Comparison of ENCODE assay signal across 1 cellular context in genomic region chr14:103872492-103873113, GRCh38.
TF ChIP-seq lines count a peak whose summit lies in the region.

No MANE protein-coding gene starts in this region.

TF ChIP-seq in H1, 55 proteins besides CTCF, POLR2A, EP300 and RAD21 (continued from another document):
- peak; percentile 74 to 85; a peak in 2 of 4 replicates for TF ChIP-seq SIN3A (conservative IDR thresholded peaks at IDR 0.05 in 1 of 2, IDR thresholded peaks at IDR 0.05 in 1 of 2; ENCODE audit: low read depth in 1 of 2, low read length in 2 of 2)
- no peak for TF ChIP-seq RFX5 (IDR thresholded peaks at IDR 0.05; ENCODE audit: borderline replicate concordance, low read depth, low read length)
- no peak for TF ChIP-seq ATF3 (IDR thresholded peaks at IDR 0.05; ENCODE audit: insufficient read depth, low read depth, low read length)
- TF ChIP-seq PHF8 (conservative IDR thresholded peaks at IDR 0.05; ENCODE audit: low read depth, low read length): no peak
- no peak for TF ChIP-seq JUN (IDR thresholded peaks at IDR 0.05; ENCODE audit: low read depth, low read length)
- TF ChIP-seq KDM5A (IDR thresholded peaks at IDR 0.05; ENCODE audit: low read length): no peak
- 0 out of 2 replicates have a peak, but pooled peaks have one; percentile 4 for TF ChIP-seq E2F6 (IDR thresholded peaks at IDR 0.05)
- no peak for TF ChIP-seq RNF2 (IDR thresholded peaks at IDR 0.05; ENCODE audit: borderline replicate concordance, low read depth, low read length, missing control alignments, poor library complexity, severe bottlenecking)
- TF ChIP-seq JUND (IDR thresholded peaks at IDR 0.05; ENCODE audit: low read length): peak; percentile 71
- no peak for TF ChIP-seq POLR2AphosphoS5 (IDR thresholded peaks at IDR 0.05; ENCODE audit: low read depth, low read length)
- no peak for TF ChIP-seq EZH2 (IDR thresholded peaks at IDR 0.05; ENCODE audit: low read depth, low read length, severe bottlenecking)
- no peak for TF ChIP-seq TAF1 (IDR thresholded peaks at IDR 0.05; ENCODE audit: low read depth, low read length)
- TF ChIP-seq HDAC2 (IDR thresholded peaks at IDR 0.05; ENCODE audit: borderline replicate concordance in 1 of 2, low read depth in 2 of 2, low read length in 2 of 2): no peak
- TF ChIP-seq EGR1 (IDR thresholded peaks at IDR 0.05; ENCODE audit: borderline replicate concordance, low read depth, low read length): no peak
- no peak for TF ChIP-seq YY1 (IDR thresholded peaks at IDR 0.05; ENCODE audit: low read depth, low read length)
- no peak for TF ChIP-seq NANOG (IDR thresholded peaks at IDR 0.05; ENCODE audit: insufficient read depth, low read depth, low read length, poor library complexity, severe bottlenecking)
- TF ChIP-seq GTF2F1 (IDR thresholded peaks at IDR 0.05; ENCODE audit: borderline replicate concordance, low read depth, low read length): no peak
- TF ChIP-seq FOSL1 (IDR thresholded peaks at IDR 0.05; ENCODE audit: insufficient read depth, low read depth, low read length): no peak
- TF ChIP-seq CREB1 (IDR thresholded peaks at IDR 0.05): no peak
TF ChIP-seq in H1: peak in this region for 3.
